1 cellular context compared by ENCODE assay signal in the genomic region with DNA sequence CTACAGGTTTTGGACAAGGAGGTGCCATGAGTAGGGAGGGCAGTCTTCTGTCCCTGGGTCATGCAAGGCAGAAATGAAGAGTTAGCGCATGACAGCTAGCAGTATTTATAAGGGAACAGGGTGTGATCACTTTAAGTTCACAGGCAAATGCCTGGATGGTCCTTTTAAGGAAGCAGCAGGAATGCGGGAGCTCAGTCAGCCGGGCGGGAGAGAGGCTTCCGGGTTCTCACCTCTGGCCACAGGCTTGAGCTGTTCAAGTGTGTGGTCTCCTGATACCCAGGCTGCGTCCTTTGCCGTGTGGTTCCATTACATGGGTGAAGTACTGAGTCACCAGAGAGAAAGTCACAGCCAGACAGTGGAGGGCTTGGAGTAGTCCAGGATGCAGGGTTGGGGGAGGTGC.
TF ChIP-seq lines count a peak whose summit lies in the region.

No MANE protein-coding gene starts in this region.

TF ChIP-seq in K562, 482 proteins besides CTCF, POLR2A, EP300 and RAD21 (continued from another document):
- TF ChIP-seq, protein P1, sequence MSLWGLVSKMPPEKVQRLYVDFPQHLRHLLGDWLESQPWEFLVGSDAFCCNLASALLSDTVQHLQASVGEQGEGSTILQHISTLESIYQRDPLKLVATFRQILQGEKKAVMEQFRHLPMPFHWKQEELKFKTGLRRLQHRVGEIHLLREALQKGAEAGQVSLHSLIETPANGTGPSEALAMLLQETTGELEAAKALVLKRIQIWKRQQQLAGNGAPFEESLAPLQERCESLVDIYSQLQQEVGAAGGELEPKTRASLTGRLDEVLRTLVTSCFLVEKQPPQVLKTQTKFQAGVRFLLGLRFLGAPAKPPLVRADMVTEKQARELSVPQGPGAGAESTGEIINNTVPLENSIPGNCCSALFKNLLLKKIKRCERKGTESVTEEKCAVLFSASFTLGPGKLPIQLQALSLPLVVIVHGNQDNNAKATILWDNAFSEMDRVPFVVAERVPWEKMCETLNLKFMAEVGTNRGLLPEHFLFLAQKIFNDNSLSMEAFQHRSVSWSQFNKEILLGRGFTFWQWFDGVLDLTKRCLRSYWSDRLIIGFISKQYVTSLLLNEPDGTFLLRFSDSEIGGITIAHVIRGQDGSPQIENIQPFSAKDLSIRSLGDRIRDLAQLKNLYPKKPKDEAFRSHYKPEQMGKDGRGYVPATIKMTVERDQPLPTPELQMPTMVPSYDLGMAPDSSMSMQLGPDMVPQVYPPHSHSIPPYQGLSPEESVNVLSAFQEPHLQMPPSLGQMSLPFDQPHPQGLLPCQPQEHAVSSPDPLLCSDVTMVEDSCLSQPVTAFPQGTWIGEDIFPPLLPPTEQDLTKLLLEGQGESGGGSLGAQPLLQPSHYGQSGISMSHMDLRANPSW (CRISPR knock-in tag; IDR thresholded peaks at IDR 0.05): peak; percentile 23; the same call in 1 of the 2 replicates
TF ChIP-seq in K562: peak in this region for 2.
